Comparison of ENCODE assay signal across 21 cellular contexts in genomic region chr9:860706-861105, GRCh38. TPM values are rescaled to one million over a fixed set of nuclear protein-coding genes. Genes with fewer than 3 reads are reported as not detected.
DNase-seq lines count a peak whose midpoint lies in the region; ATAC-seq, FAIRE-seq and TF ChIP-seq lines count a peak whose summit lies in the region.
"Had no signal": no experiment of that assay in that cellular context is flagged by ENCODE, and none has a peak within 500 bp of the region (broad histone marks: within the 10 kb centered on the region; RNA-seq: fewer than 3 reads in every experiment).

No MANE protein-coding gene starts in this region.

- H3K27me3 Mint-ChIP-seq in Caco-2 (ENCODE audit: insufficient read depth, unreplicated experiment) (no peaks in the 10 kb centered on the region), progenitor cell of endocrine pancreas (no peaks in the 10 kb centered on the region), H9 (ENCODE audit: low read depth) (peaks cover 58% of the 10 kb centered on the region)
- peaks cover 5% of the 10 kb centered on the region for H3K27me3 Mint-ChIP-seq in activated T-helper 2 cell treated with anti-CD3 and anti-CD28 coated beads, Interferon-gamma antibody, Interleukin-2, Interleukin-4, amounts not matched to agents 10 μg/mL and 5 μg/mL and 100 μg/mL, durations not matched to agents 14 hours and 24 hours and 36 hours (ENCODE audit: low read depth)

- FAIRE-seq in H1 (lab: Jason Lieb, UNC) = no peak
- FAIRE-seq: A549, G401.6, GM19239 had no signal

- H2BK20ac ChIP-seq in H1 (ENCODE audit: low read length) (no peak overlapping the region), H9 (ENCODE audit: low read depth, low read length, poor library complexity, severe bottlenecking) (no peak overlapping the region)

- H2BK15ac ChIP-seq in H1 (ENCODE audit: low read length) (no peak overlapping the region), H9 (ENCODE audit: low read depth, low read length) (no peak overlapping the region)

- H4K20me1 ChIP-seq in H1 (replicated peaks in 1 of 2; ENCODE audit: control insufficient read depth in 1 of 2, insufficient read depth in 2 of 2, low read length in 2 of 2) (no peaks in the 10 kb centered on the region), H9 (ENCODE audit: control insufficient read depth, insufficient read depth, insufficient read length) (no peaks in the 10 kb centered on the region)

- H2AFZ ChIP-seq in H1 (ENCODE audit: low read length) (no peak overlapping the region), H9 (ENCODE audit: low read length) (no peak overlapping the region)

- H3K4me1 Mint-ChIP-seq in Caco-2 (ENCODE audit: low read depth, unreplicated experiment) = peaks cover 7% of the 10 kb centered on the region
- H3K4me1 Mint-ChIP-seq in progenitor cell of endocrine pancreas (ENCODE audit: low read depth) = peaks cover 7% of the 10 kb centered on the region
- no peaks in the 10 kb centered on the region for H3K4me1 Mint-ChIP-seq in activated T-helper 2 cell treated with anti-CD3 and anti-CD28 coated beads, Interferon-gamma antibody, Interleukin-2, Interleukin-4, amounts not matched to agents 10 μg/mL and 5 μg/mL and 100 μg/mL, durations not matched to agents 14 hours and 24 hours and 36 hours (ENCODE audit: low read depth)
- no peaks in the 10 kb centered on the region for H3K4me1 Mint-ChIP-seq in H9
- H3K4me1 Mint-ChIP-seq: CD4-positive, alpha-beta memory T cell had no signal

- CTCF ChIA-PET in Caco-2 (lab: Charles Lee) = no interaction called here
- CTCF ChIA-PET in H1 (lab: Charles Lee; ENCODE audit: partially characterized antibody) = no interaction called here

- H4K91ac ChIP-seq in H1 (replicated peaks; ENCODE audit: insufficient read length, low read length) = no peak overlapping the region
- H4K91ac ChIP-seq in H9 (ENCODE audit: insufficient read length, low read depth, low read length) = no peak overlapping the region

- no peak overlapping the region for H3T11ph ChIP-seq in H9 (ENCODE audit: low read length)

- H3K4me2 ChIP-seq in H1 (ENCODE audit: insufficient read depth in 1 of 2, low read depth in 2 of 2, low read length in 2 of 2) (no peak overlapping the region), H9 (ENCODE audit: insufficient read depth, insufficient read length, low read length) (no peak overlapping the region)
- H3K4me2 ChIP-seq: A549 had no signal

- no peak overlapping the region for H2BK120ac ChIP-seq in H1 (replicated peaks; ENCODE audit: low read depth, low read length)
- no peak overlapping the region for H2BK120ac ChIP-seq in H9 (ENCODE audit: low read depth, low read length, poor library complexity, severe bottlenecking)

- DNase-seq in Caco-2 (no peak), H1 (ENCODE audit: low read depth in 1 of 2, low spot score in 2 of 2) (no peak), progenitor cell of endocrine pancreas (ENCODE audit: low spot score, unreplicated experiment) (no peak), H9 (no peak)
- no peak for DNase-seq in activated T-helper 2 cell treated with anti-CD3 and anti-CD28 coated beads, Interferon-gamma antibody, Interleukin-2, Interleukin-4, amounts not matched to agents 10 μg/mL and 5 μg/mL and 100 μg/mL, durations not matched to agents 14 hours and 24 hours and 36 hours (ENCODE audit: low spot score)
- DNase-seq: 8988T; ACHN; AML-193; C1 segment of cervical spinal cord; CD4-positive, alpha-beta memory T cell; COR-L47; DMS153; DND-41; GOT3; H7 had no signal

- H3K27ac Mint-ChIP-seq in Caco-2 (ENCODE audit: unreplicated experiment) (no peak overlapping the region), progenitor cell of endocrine pancreas (peak overlapping the region; percentile 12), H9 (no peak overlapping the region)
- H3K27ac Mint-ChIP-seq in activated T-helper 2 cell treated with anti-CD3 and anti-CD28 coated beads, Interferon-gamma antibody, Interleukin-2, Interleukin-4, amounts not matched to agents 10 μg/mL and 5 μg/mL and 100 μg/mL, durations not matched to agents 14 hours and 24 hours and 36 hours = no peak overlapping the region
- H3K27ac Mint-ChIP-seq: CD4-positive, alpha-beta memory T cell had no signal

- no peak overlapping the region for H2BK5ac ChIP-seq in H1 (ENCODE audit: low read depth, low read length)
- no peak overlapping the region for H2BK5ac ChIP-seq in H9 (ENCODE audit: insufficient read length, low read length)

- WGBS in H1 (ENCODE audit: extremely low coverage in 1 of 2, insufficient coverage in 1 of 2, insufficient read length in 1 of 2, insufficient replicate concordance in 2 of 2, low coverage in 1 of 2, low lambda C conversion rate in 2 of 2, missing lambda C conversion rate in 1 of 2), 2 experiments = 88% methylated on average over 3 of the region's 4 CpGs; no CpG with 5 or more reads in 1 of the 2 experiments
- WGBS in H9 (ENCODE audit: extremely low coverage, insufficient read length, low lambda C conversion rate) = no CpG with 5 or more reads among the region's 4 CpGs

- H3K14ac ChIP-seq in H1 (ENCODE audit: insufficient read length) (no peak overlapping the region), H9 (ENCODE audit: insufficient read depth, low read length) (no peak overlapping the region)

- H3K4me3 ChIP-seq in Caco-2 (ENCODE audit: low read depth, low read length) (no peak overlapping the region), H1 (ENCODE audit: extremely low read depth in 1 of 4, insufficient read depth in 2 of 4, low read depth in 3 of 4, low read length in 4 of 4) (no peak overlapping the region)
- H3K4me3 ChIP-seq: A549 had no signal

- H3K79me2 ChIP-seq in H1 (ENCODE audit: control insufficient read depth in 1 of 2, insufficient read depth in 2 of 2, low read length in 2 of 2) (no peaks in the 10 kb centered on the region), H9 (ENCODE audit: insufficient read depth, low read length) (no peaks in the 10 kb centered on the region)

- H3K36me3 Mint-ChIP-seq in Caco-2 (ENCODE audit: insufficient read depth, unreplicated experiment) (peaks cover 6% of the 10 kb centered on the region), progenitor cell of endocrine pancreas (ENCODE audit: insufficient read depth) (peaks cover 4% of the 10 kb centered on the region), H9 (ENCODE audit: insufficient read depth in 1 of 3, low read depth in 3 of 3) (peaks cover 6 to 12% (median 7%) of the 10 kb centered on the region in 3 experiments)
- no peaks in the 10 kb centered on the region for H3K36me3 Mint-ChIP-seq in activated T-helper 2 cell treated with anti-CD3 and anti-CD28 coated beads, Interferon-gamma antibody, Interleukin-2, Interleukin-4, amounts not matched to agents 10 μg/mL and 5 μg/mL and 100 μg/mL, durations not matched to agents 14 hours and 24 hours and 36 hours (ENCODE audit: low read depth)
- H3K36me3 Mint-ChIP-seq: CD4-positive, alpha-beta memory T cell had no signal

- no peaks in the 10 kb centered on the region for H3K36me3 ChIP-seq in Caco-2 (ENCODE audit: control insufficient read depth, insufficient read depth, low read length)
- H3K36me3 ChIP-seq in H1 (ENCODE audit: control insufficient read depth in 2 of 4, insufficient read depth in 4 of 4, low read length in 3 of 4) = no peaks in the 10 kb centered on the region

- H3K23ac ChIP-seq in H1 (ENCODE audit: insufficient read length) (no peak overlapping the region), H9 (ENCODE audit: insufficient read length, low read depth, low read length) (no peak overlapping the region)

- peak overlapping the region; percentile 9 for H3K4me3 Mint-ChIP-seq in Caco-2 (ENCODE audit: unreplicated experiment)
- no peak overlapping the region for H3K4me3 Mint-ChIP-seq in progenitor cell of endocrine pancreas (ENCODE audit: low read depth)
- no peak overlapping the region for H3K4me3 Mint-ChIP-seq in activated T-helper 2 cell treated with anti-CD3 and anti-CD28 coated beads, Interferon-gamma antibody, Interleukin-2, Interleukin-4, amounts not matched to agents 10 μg/mL and 5 μg/mL and 100 μg/mL, durations not matched to agents 14 hours and 24 hours and 36 hours (ENCODE audit: low read depth)
- no peak overlapping the region; a peak in 1 of 5 replicates for H3K4me3 Mint-ChIP-seq in H9
- H3K4me3 Mint-ChIP-seq: CD4-positive, alpha-beta memory T cell had no signal

- no peak for TF ChIP-seq POLR2A in H1 (IDR thresholded peaks at IDR 0.05; ENCODE audit: control extremely low read depth in 1 of 2, low read depth in 2 of 2, low read length in 2 of 2)

- no peak overlapping the region for H4K5ac ChIP-seq in H1 (ENCODE audit: insufficient read length, low read depth, low read length)
- H4K5ac ChIP-seq in H9 (ENCODE audit: insufficient read length, low read depth, low read length) = no peak overlapping the region

- H3K9ac ChIP-seq in H1 (replicated peaks in 1 of 4; ENCODE audit: extremely low read depth in 1 of 4, low read depth in 3 of 4, low read length in 3 of 4) (no peak overlapping the region), H9 (ENCODE audit: extremely low read depth, insufficient read length, low read length) (no peak overlapping the region)

- BruUV-seq in Caco-2 (replicated peaks; lab: Mats Ljungman, UMichigan) = no TSS peak

- no peaks in the 10 kb centered on the region for H3K9me3 Mint-ChIP-seq in Caco-2 (ENCODE audit: unreplicated experiment)
- H3K9me3 Mint-ChIP-seq in progenitor cell of endocrine pancreas (ENCODE audit: low read depth) = peaks cover 4% of the 10 kb centered on the region
- H3K9me3 Mint-ChIP-seq in activated T-helper 2 cell treated with anti-CD3 and anti-CD28 coated beads, Interferon-gamma antibody, Interleukin-2, Interleukin-4, amounts not matched to agents 10 μg/mL and 5 μg/mL and 100 μg/mL, durations not matched to agents 14 hours and 24 hours and 36 hours = no peaks in the 10 kb centered on the region
- peaks cover 13 to 17% of the 10 kb centered on the region in 2 experiments for H3K9me3 Mint-ChIP-seq in H9

- H3K9me3 ChIP-seq in Caco-2 = no peaks in the 10 kb centered on the region
- peaks cover 2 to 9% of the 10 kb centered on the region in 2 experiments; a peak in 2 of 4 replicates for H3K9me3 ChIP-seq in H1 (ENCODE audit: insufficient read depth in 2 of 2, low read depth in 1 of 2, low read length in 1 of 2)
- no peaks in the 10 kb centered on the region for H3K9me3 ChIP-seq in H9 (ENCODE audit: control insufficient read depth, low read depth, low read length)
- H3K9me3 ChIP-seq: A549 had no signal

- no peak overlapping the region for H3K18ac ChIP-seq in H1 (ENCODE audit: extremely low read depth, low read length)
- no peak overlapping the region for H3K18ac ChIP-seq in H9 (ENCODE audit: insufficient read length, low read depth, low read length)

- intact Hi-C loops in Caco-2 (cut with micrococcal nuclease; ENCODE audit: unreplicated experiment) = no loop called here
- intact Hi-C loops in activated T-helper 2 cell treated with anti-CD3 and anti-CD28 coated beads, Interferon-gamma antibody, Interleukin-2, Interleukin-4, amounts not matched to agents 10 μg/mL and 5 μg/mL and 100 μg/mL, durations not matched to agents 14 hours and 24 hours and 36 hours (cut with micrococcal nuclease) = no loop called here

- no peak for TF ChIP-seq EP300 in H1 (IDR thresholded peaks at IDR 0.05; ENCODE audit: borderline replicate concordance in 1 of 2, low read depth in 2 of 2, low read length in 2 of 2)

- H3K4ac ChIP-seq in H1 (replicated peaks; ENCODE audit: insufficient read length, low read depth, low read length) = no peak overlapping the region
- no peak overlapping the region for H3K4ac ChIP-seq in H9 (ENCODE audit: low read depth, low read length)

- H3K56ac ChIP-seq in H1 (replicated peaks; ENCODE audit: insufficient read length, low read depth, low read length) (no peak overlapping the region), H9 (ENCODE audit: insufficient read length, low read depth, low read length) (no peak overlapping the region)

- no peak overlapping the region for H4K8ac ChIP-seq in H1 (ENCODE audit: extremely low read depth, insufficient read depth, low read length)
- H4K8ac ChIP-seq in H9 (replicated peaks; ENCODE audit: insufficient read length, low read depth, low read length) = no peak overlapping the region

- H3K79me1 ChIP-seq in H1 (ENCODE audit: low read depth, low read length) (no peaks in the 10 kb centered on the region), H9 (ENCODE audit: insufficient read depth, low read depth, low read length, poor library complexity, severe bottlenecking) (no peaks in the 10 kb centered on the region)

- H2BK12ac ChIP-seq in H1 (ENCODE audit: low read depth, low read length) (0 out of 2 replicates have a peak overlapping the region, but pooled peaks have one; percentile 27), H9 (ENCODE audit: insufficient read length, low read depth, low read length) (no peak overlapping the region)

- H3K27ac ChIP-seq in H1 (ENCODE audit: low read depth, low read length) = no peak overlapping the region
- no peak overlapping the region for H3K27ac ChIP-seq in H9 (ENCODE audit: insufficient read length, low read depth, low read length)
- H3K27ac ChIP-seq: A549 had no signal

- TF ChIP-seq CTCF in Caco-2 (IDR thresholded peaks at IDR 0.05; ENCODE audit: insufficient read depth in 1 of 2, low read depth in 1 of 2, low read length in 1 of 2, severe bottlenecking in 1 of 2, unreplicated experiment in 1 of 2) (no peak), H1 (IDR thresholded peaks at IDR 0.05; ENCODE audit: control extremely low read depth in 1 of 3, insufficient read depth in 1 of 3, low read depth in 1 of 3, low read length in 3 of 3) (no peak), progenitor cell of endocrine pancreas (IDR thresholded peaks at IDR 0.05; ENCODE audit: unreplicated experiment) (no peak), H9 (conservative IDR thresholded peaks at IDR 0.05) (no peak)

- no peak for ATAC-seq in HG03565 (IDR thresholded peaks at IDR 0.05; ENCODE audit: unreplicated experiment)
- ATAC-seq: HCT116 had no signal

- no peak overlapping the region for H2AK5ac ChIP-seq in H1 (ENCODE audit: low read depth, low read length)
- H2AK5ac ChIP-seq in H9 (ENCODE audit: insufficient read length, low read length) = no peak overlapping the region

- H3K4me1 ChIP-seq in Caco-2 (no peaks in the 10 kb centered on the region), H1 (replicated peaks in 1 of 4; ENCODE audit: control insufficient read depth in 3 of 4, insufficient read depth in 4 of 4, low read length in 3 of 4) (no peaks in the 10 kb centered on the region), H9 (ENCODE audit: insufficient read depth, low read length) (no peaks in the 10 kb centered on the region)
- H3K4me1 ChIP-seq: A549 had no signal

- TF ChIP-seq RAD21 in H1 (IDR thresholded peaks at IDR 0.05 in 1 of 2, conservative IDR thresholded peaks at IDR 0.05 in 1 of 2; ENCODE audit: low read depth in 2 of 2, low read length in 2 of 2) = no peak

- POLR2A ChIA-PET in Caco-2 (lab: Charles Lee) (no interaction called here), H1 (lab: Charles Lee; ENCODE audit: partially characterized antibody) (no interaction called here)

- H3K27me3 ChIP-seq in Caco-2 (replicated peaks; ENCODE audit: control insufficient read depth, insufficient read depth, low read length) (no peaks in the 10 kb centered on the region), H1 (replicated peaks in 1 of 4; ENCODE audit: control insufficient read depth in 3 of 4, extremely low read depth in 1 of 4, insufficient read depth in 3 of 4, low read length in 3 of 4) (no peaks in the 10 kb centered on the region), H9 (ENCODE audit: insufficient read depth, low read length) (no peaks in the 10 kb centered on the region)

- H3K23me2 ChIP-seq in H1 (ENCODE audit: low read depth, low read length) (no peaks in the 10 kb centered on the region), H9 (ENCODE audit: insufficient read length, low read depth, low read length, poor library complexity, severe bottlenecking) (no peaks in the 10 kb centered on the region)

RNA-seq across cellular contexts. Expression of gene DMRT1, which starts 19.2 kb away (rescaled TPM):
- 0.19 TPM in 1 of 2 replicates, not detected in the other for total RNA-seq in Caco-2 (2022)
- not detected in 2 replicates for total RNA-seq in H1 (2021; fragmentation: NEBNext Ultra II Directional; extraction: Animal tissue kit (Norgen Biotek cat#: 25700))
- polyA plus RNA-seq in H1 (2011; rRNA removed) = 0.06 and 0.15 TPM in 2 replicates
- polyA plus RNA-seq in H1 (2011; cell fraction: cytosol; rRNA removed) = 0.19 TPM
- polyA plus RNA-seq in H1 (2011; cell fraction: nucleus; rRNA removed) = 0.10 TPM
- 0.12 TPM in 1 of 4 replicates, not detected in the others for polyA plus RNA-seq in H1 (2012, experiment 1 of 2)
- polyA plus RNA-seq in H1 (2012, experiment 2 of 2) = 0.07 TPM
- 0.08 TPM for polyA plus RNA-seq in H1 (2013, experiment 1 of 2)
- 0.07 TPM for polyA plus RNA-seq in H1 (2013, experiment 2 of 2)
- polyA minus RNA-seq in H1 (2011; rRNA and poly(A)+ RNA removed) = 0.25 and 0.32 TPM in 2 replicates
- polyA minus RNA-seq in H1 (2011; cell fraction: cytosol; rRNA and poly(A)+ RNA removed) = not detected
- polyA minus RNA-seq in H1 (2011; cell fraction: nucleus; rRNA and poly(A)+ RNA removed) = not detected
- not detected in 2 replicates for total RNA-seq in progenitor cell of endocrine pancreas
- total RNA-seq in activated T-helper 2 cell treated with anti-CD3 and anti-CD28 coated beads, Interferon-gamma antibody, Interleukin-2, Interleukin-4, amounts not matched to agents 10 μg/mL and 5 μg/mL and 100 μg/mL, durations not matched to agents 14 hours and 24 hours and 36 hours = not detected in 2 replicates
- not detected in 2 replicates for total RNA-seq in H9 (2021)
- total RNA-seq: CD4-positive, alpha-beta memory T cell had no signal
- polyA plus RNA-seq: A549; BJ; CD4-positive, alpha-beta memory T cell had no signal
